In the genomic region with DNA sequence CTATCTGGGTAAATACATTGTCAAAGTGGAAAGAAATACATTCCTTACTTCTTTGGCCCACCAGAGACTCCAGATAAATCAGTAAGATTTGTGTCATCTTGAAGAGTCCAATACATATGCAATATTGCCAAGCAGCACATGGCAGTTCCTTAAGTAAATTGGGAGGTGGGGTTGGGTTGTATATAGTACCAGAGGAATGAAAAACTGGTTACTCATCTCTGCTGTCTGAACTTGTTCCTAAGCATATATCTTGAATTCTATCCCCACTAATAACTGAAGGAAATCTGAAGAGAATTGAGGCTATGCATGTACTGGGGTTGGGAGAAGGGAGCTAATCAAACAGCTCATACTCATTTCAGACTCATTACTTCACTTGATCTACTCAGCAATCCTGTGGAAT, we compare ENCODE assay signal across 31 cellular contexts. TPM values are rescaled to one million over a fixed set of nuclear protein-coding genes. Genes with fewer than 3 reads are reported as not detected.
"Had no signal": no experiment of that assay in that cellular context is flagged by ENCODE, and none has a peak within 500 bp of the region (broad histone marks: within the 10 kb centered on the region; RNA-seq: fewer than 3 reads in every experiment).

No MANE protein-coding gene starts in this region.

- H3K4me1 Mint-ChIP-seq: immature natural killer cell; naive thymus-derived CD4-positive, alpha-beta T cell; stimulated activated memory B cell treated with anti-CD40 and anti-IgM and Interleukin-4, amounts not matched to agents 10 μg/mL and 1 μg/mL and 100 μg/mL, for 72 hours; stimulated activated naive CD8-positive, alpha-beta T cell treated with anti-CD3 and anti-CD28 coated beads, Interleukin-15, amount 100 ng/mL, for 72 hours had no signal

- DNase-seq: hypothalamus; immature natural killer cell; left ventricle myocardium inferior; midbrain; mucosa of descending colon; naive thymus-derived CD4-positive, alpha-beta T cell; ovary; right lobe of liver; stimulated activated CD4-positive, alpha-beta T cell treated with anti-CD3 and anti-CD28 coated beads, Interleukin-1b, Interleukin-23, amount 100 ng/mL, for 48 hours; stimulated activated CD4-positive, alpha-beta T cell treated with anti-CD3 and anti-CD28 coated beads, Interleukin-2, amount 100 ng/mL, for 48 hours; stimulated activated CD4-positive, alpha-beta T cell treated with anti-CD3 and anti-CD28 coated beads, Interleukin-4, amount 100 ng/mL, for 4 hours; stimulated activated CD8-positive, alpha-beta memory T cell treated with anti-CD3 and anti-CD28 coated beads, Interleukin-4, amount 100 ng/mL, for 48 hours; stimulated activated naive CD4-positive, alpha-beta T cell treated with Interleukin-2 at 50 U/mL for 16 hours; stimulated activated naive CD8-positive, alpha-beta T cell treated with anti-CD3 and anti-CD28 coated beads, Interleukin-15, amount 100 ng/mL, for 72 hours; substantia nigra; upper lobe of left lung had no signal

- H3K4me3 ChIP-seq: left ventricle myocardium inferior, lung, mucosa of descending colon, ovary, right atrium auricular region, right lobe of liver, smooth muscle cell, tibial nerve, upper lobe of left lung, vagina had no signal

- H3K27ac Mint-ChIP-seq: immature natural killer cell; memory B cell; naive thymus-derived CD4-positive, alpha-beta T cell; natural killer cell treated with Interleukin-12 subunit alpha and Interleukin-12 subunit beta and Interleukin-15 and Interleukin-18, amount 100 ng/mL, for 72 hours; progenitor cell of endocrine pancreas; stimulated activated memory B cell treated with anti-CD40 and anti-IgM and Interleukin-4, amounts not matched to agents 10 μg/mL and 1 μg/mL and 100 μg/mL, for 72 hours had no signal

- ATAC-seq: mucosa of descending colon; naive thymus-derived CD4-positive, alpha-beta T cell; natural killer cell treated with Interleukin-12 subunit alpha and Interleukin-12 subunit beta and Interleukin-15 and Interleukin-18, amount 100 ng/mL, for 72 hours; right lobe of liver; stimulated activated memory B cell treated with anti-CD40 and anti-IgM and Interleukin-4, amounts not matched to agents 10 μg/mL and 1 μg/mL and 100 μg/mL, for 72 hours; stimulated activated naive CD8-positive, alpha-beta T cell treated with anti-CD3 and anti-CD28 coated beads, Interleukin-15, amount 100 ng/mL, for 72 hours had no signal

- H3K4me1 ChIP-seq: left ventricle myocardium inferior, right atrium auricular region, right lobe of liver, tibial nerve, upper lobe of left lung, vagina had no signal

- H3K27me3 ChIP-seq: ovary, right atrium auricular region, right lobe of liver, upper lobe of left lung, vagina had no signal

- H3K9me3 ChIP-seq: left ventricle myocardium inferior, mucosa of descending colon, ovary, right atrium auricular region, right lobe of liver, tibial nerve, upper lobe of left lung, vagina had no signal

- H3K4me2 ChIP-seq: smooth muscle cell had no signal

- FAIRE-seq: islet of Langerhans had no signal

- H3K36me3 Mint-ChIP-seq: immature natural killer cell; memory B cell; naive thymus-derived CD4-positive, alpha-beta T cell; natural killer cell treated with Interleukin-12 subunit alpha and Interleukin-12 subunit beta and Interleukin-15 and Interleukin-18, amount 100 ng/mL, for 72 hours; stimulated activated memory B cell treated with anti-CD40 and anti-IgM and Interleukin-4, amounts not matched to agents 10 μg/mL and 1 μg/mL and 100 μg/mL, for 72 hours had no signal

- H3K36me3 ChIP-seq: left ventricle myocardium inferior, ovary, right atrium auricular region, right lobe of liver, tibial nerve, upper lobe of left lung, vagina had no signal

- H3K27ac ChIP-seq: left ventricle myocardium inferior, ovary, right atrium auricular region, right lobe of liver, tibial nerve, upper lobe of left lung, vagina had no signal

- H3K9me3 Mint-ChIP-seq: immature natural killer cell; memory B cell; naive thymus-derived CD4-positive, alpha-beta T cell; natural killer cell treated with Interleukin-12 subunit alpha and Interleukin-12 subunit beta and Interleukin-15 and Interleukin-18, amount 100 ng/mL, for 72 hours; stimulated activated memory B cell treated with anti-CD40 and anti-IgM and Interleukin-4, amounts not matched to agents 10 μg/mL and 1 μg/mL and 100 μg/mL, for 72 hours; stimulated activated naive CD8-positive, alpha-beta T cell treated with anti-CD3 and anti-CD28 coated beads, Interleukin-15, amount 100 ng/mL, for 72 hours had no signal

- H3K4me3 Mint-ChIP-seq: immature natural killer cell; memory B cell; naive thymus-derived CD4-positive, alpha-beta T cell; natural killer cell treated with Interleukin-12 subunit alpha and Interleukin-12 subunit beta and Interleukin-15 and Interleukin-18, amount 100 ng/mL, for 72 hours; stimulated activated memory B cell treated with anti-CD40 and anti-IgM and Interleukin-4, amounts not matched to agents 10 μg/mL and 1 μg/mL and 100 μg/mL, for 72 hours; stimulated activated naive CD8-positive, alpha-beta T cell treated with anti-CD3 and anti-CD28 coated beads, Interleukin-15, amount 100 ng/mL, for 72 hours had no signal

RNA-seq across cellular contexts. Expression of a gene that starts 36.4 kb away (rescaled TPM):
- total RNA-seq: lower leg skin; mesenteric fat pad; myocyte; naive thymus-derived CD4-positive, alpha-beta T cell; natural killer cell treated with Interleukin-12 subunit alpha and Interleukin-12 subunit beta and Interleukin-15 and Interleukin-18, amount 100 ng/mL, for 72 hours; progenitor cell of endocrine pancreas; pulmonary artery endothelial cell; renal cortical epithelial cell; right lobe of liver; smooth muscle cell; tibial nerve had no signal
- polyA plus RNA-seq: immature natural killer cell; naive thymus-derived CD4-positive, alpha-beta T cell; smooth muscle cell had no signal
